Comparison of ENCODE assay signal across 1 cellular context in the genomic region with DNA sequence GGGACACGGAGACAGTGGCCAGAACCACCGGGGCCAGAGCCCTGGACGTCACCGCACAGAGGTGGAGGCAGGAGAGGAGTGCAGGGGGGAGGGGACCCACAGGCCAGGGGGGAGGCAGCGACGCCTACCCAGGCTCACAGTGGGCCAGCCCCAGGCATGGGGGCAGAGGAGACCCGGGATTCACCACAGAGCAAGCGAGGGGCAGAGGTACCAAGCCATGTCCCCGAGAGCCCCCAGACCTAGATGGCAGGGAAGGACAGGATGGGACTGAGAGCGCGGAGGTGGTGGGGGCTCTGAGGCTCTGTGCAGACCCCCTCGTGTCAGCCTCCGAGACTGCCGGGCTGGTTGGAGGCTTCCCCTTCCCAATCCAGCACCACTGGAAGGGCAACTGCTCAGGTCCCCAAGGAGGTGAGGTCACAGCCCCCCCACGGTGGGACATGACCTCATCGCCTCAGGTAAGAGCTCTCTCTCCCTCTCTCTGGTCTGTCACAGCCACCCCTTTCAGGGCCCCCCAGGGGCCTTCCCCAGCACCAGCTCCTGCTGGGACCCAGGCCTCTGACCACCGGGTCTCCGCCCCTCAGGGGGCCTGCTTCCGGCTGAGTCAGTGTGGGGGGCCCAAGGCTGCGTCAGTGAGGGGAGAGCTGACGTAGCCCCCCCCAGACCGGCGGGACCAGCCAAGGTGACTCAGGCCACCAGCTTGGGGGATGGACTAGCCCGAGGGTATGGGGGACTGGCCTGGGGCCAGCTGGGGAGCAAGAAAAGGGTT.
TF ChIP-seq lines count a peak whose summit lies in the region.

No MANE protein-coding gene starts in this region.

TF ChIP-seq in HepG2, 621 proteins besides CTCF, POLR2A, EP300 and RAD21 (continued from another document):
- TF ChIP-seq, protein P1, sequence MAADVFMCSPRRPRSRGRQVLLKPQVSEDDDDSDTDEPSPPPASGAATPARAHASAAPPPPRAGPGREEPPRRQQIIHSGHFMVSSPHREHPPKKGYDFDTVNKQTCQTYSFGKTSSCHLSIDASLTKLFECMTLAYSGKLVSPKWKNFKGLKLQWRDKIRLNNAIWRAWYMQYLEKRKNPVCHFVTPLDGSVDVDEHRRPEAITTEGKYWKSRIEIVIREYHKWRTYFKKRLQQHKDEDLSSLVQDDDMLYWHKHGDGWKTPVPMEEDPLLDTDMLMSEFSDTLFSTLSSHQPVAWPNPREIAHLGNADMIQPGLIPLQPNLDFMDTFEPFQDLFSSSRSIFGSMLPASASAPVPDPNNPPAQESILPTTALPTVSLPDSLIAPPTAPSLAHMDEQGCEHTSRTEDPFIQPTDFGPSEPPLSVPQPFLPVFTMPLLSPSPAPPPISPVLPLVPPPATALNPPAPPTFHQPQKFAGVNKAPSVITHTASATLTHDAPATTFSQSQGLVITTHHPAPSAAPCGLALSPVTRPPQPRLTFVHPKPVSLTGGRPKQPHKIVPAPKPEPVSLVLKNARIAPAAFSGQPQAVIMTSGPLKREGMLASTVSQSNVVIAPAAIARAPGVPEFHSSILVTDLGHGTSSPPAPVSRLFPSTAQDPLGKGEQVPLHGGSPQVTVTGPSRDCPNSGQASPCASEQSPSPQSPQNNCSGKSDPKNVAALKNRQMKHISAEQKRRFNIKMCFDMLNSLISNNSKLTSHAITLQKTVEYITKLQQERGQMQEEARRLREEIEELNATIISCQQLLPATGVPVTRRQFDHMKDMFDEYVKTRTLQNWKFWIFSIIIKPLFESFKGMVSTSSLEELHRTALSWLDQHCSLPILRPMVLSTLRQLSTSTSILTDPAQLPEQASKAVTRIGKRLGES (CRISPR knock-in tag; IDR thresholded peaks at IDR 0.05; ENCODE audit: borderline replicate concordance): no peak
- TF ChIP-seq, protein P2, sequence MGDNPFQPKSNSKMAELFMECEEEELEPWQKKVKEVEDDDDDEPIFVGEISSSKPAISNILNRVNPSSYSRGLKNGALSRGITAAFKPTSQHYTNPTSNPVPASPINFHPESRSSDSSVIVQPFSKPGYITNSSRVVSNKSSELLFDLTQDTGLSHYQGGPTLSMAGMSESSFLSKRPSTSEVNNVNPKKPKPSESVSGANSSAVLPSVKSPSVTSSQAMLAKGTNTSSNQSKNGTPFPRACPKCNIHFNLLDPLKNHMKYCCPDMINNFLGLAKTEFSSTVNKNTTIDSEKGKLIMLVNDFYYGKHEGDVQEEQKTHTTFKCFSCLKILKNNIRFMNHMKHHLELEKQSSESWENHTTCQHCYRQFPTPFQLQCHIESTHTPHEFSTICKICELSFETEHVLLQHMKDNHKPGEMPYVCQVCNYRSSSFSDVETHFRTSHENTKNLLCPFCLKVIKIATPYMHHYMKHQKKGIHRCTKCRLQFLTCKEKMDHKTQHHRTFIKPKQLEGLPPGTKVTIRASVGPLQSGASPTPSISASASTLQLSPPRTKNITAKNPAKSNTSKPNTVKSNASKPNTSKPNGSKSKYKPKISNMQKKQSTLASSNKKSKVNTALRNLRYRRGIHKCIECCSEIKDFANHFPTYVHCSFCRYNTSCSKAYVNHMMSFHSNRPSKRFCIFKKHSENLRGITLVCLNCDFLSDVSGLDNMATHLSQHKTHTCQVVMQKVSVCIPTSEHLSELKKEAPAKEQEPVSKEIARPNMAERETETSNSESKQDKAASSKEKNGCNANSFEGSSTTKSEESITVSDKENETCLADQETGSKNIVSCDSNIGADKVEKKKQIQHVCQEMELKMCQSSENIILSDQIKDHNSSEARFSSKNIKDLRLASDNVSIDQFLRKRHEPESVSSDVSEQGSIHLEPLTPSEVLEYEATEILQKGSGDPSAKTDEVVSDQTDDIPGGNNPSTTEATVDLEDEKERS (CRISPR knock-in tag; IDR thresholded peaks at IDR 0.05): no peak
- no peak for TF ChIP-seq ZNF777 (CRISPR knock-in tag; IDR thresholded peaks at IDR 0.05)
- TF ChIP-seq PCBP1 (IDR thresholded peaks at IDR 0.05; ENCODE audit: borderline replicate concordance, low read depth, low read length): no peak
- TF ChIP-seq MAFF (IDR thresholded peaks at IDR 0.05; ENCODE audit: low read depth, low read length): no peak
- TF ChIP-seq, protein P3, sequence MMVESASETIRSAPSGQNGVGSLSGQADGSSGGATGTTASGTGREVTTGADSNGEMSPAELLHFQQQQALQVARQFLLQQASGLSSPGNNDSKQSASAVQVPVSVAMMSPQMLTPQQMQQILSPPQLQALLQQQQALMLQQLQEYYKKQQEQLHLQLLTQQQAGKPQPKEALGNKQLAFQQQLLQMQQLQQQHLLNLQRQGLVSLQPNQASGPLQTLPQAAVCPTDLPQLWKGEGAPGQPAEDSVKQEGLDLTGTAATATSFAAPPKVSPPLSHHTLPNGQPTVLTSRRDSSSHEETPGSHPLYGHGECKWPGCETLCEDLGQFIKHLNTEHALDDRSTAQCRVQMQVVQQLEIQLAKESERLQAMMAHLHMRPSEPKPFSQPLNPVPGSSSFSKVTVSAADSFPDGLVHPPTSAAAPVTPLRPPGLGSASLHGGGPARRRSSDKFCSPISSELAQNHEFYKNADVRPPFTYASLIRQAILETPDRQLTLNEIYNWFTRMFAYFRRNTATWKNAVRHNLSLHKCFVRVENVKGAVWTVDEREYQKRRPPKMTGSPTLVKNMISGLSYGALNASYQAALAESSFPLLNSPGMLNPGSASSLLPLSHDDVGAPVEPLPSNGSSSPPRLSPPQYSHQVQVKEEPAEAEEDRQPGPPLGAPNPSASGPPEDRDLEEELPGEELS (CRISPR knock-in tag; IDR thresholded peaks at IDR 0.05): no peak
- no peak for TF ChIP-seq PHF20 (CRISPR knock-in tag; IDR thresholded peaks at IDR 0.05)
- TF ChIP-seq, protein P4, sequence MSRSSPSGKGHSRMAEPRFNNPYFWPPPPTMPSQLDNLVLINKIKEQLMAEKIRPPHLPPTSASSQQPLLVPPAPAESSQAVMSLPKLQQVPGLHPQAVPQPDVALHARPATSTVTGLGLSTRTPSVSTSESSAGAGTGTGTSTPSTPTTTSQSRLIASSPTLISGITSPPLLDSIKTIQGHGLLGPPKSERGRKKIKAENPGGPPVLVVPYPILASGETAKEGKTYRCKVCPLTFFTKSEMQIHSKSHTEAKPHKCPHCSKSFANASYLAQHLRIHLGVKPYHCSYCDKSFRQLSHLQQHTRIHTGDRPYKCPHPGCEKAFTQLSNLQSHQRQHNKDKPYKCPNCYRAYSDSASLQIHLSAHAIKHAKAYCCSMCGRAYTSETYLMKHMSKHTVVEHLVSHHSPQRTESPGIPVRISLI (CRISPR knock-in tag; IDR thresholded peaks at IDR 0.05; ENCODE audit: borderline replicate concordance): no peak
- 0 out of 2 replicates have a peak, but pooled peaks have one; percentile 19 for TF ChIP-seq HDAC1 (CRISPR knock-in tag; IDR thresholded peaks at IDR 0.05)
- TF ChIP-seq ZNF670 (CRISPR knock-in tag; IDR thresholded peaks at IDR 0.05; ENCODE audit: borderline replicate concordance): no peak
TF ChIP-seq in HepG2: peak in this region for 26.
